ENCODE assay signal across 19 cellular contexts in the genomic region with DNA sequence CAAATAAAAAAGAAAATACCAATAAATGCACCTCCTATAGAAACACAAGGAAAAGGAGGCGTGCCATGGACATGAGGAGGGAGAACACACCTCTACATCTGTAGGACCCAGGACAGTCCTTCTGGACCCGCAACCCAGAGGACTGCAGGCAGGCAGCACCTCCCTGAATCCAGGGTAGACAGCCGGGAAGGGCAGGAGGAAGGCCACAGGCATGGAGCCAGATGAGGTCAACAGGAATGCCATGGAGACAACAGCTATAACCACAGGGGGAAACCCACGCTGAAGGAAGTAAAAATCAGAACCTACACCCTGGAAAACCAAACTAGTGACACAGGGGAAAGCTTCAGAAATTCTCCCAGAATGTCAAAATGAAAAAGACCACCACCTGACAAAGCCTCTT.
"Had no signal": no experiment of that assay in that cellular context is flagged by ENCODE, and none has a peak within 500 bp of the region (broad histone marks: within the 10 kb centered on the region; RNA-seq: fewer than 3 reads in every experiment).

No MANE protein-coding gene starts in this region.

- H3K27me3 ChIP-seq: tibial artery, vagina had no signal

- H3K27ac ChIP-seq: epithelial cell of prostate, lower lobe of right lung, tibial artery, vagina had no signal

- H3K4me3 ChIP-seq: lower lobe of right lung, tibial artery, vagina had no signal

- H3K4me1 Mint-ChIP-seq: activated CD4-positive, alpha-beta T cell treated with anti-CD3 and anti-CD28 coated beads for 36 hours; central memory CD8-positive, alpha-beta T cell; T-helper 17 cell had no signal

- H3K27me3 Mint-ChIP-seq: central memory CD8-positive, alpha-beta T cell; T-helper 17 cell had no signal

- H3K36me3 Mint-ChIP-seq: brain had no signal

- DNase-seq: activated CD4-positive, alpha-beta T cell treated with anti-CD3 and anti-CD28 coated beads for 36 hours; activated CD8-positive, alpha-beta memory T cell treated with anti-CD3 and anti-CD28 coated beads, Interleukin-2, amount 50 U/mL, for 4 hours; activated CD8-positive, alpha-beta T cell treated with anti-CD3 and anti-CD28 coated beads, Interleukin-2, amount 10 ng/mL, durations not matched to agents 7 days and 5 days; activated gamma-delta T cell; activated T-cell treated with anti-CD3 and anti-CD28 coated beads, Interleukin-2, amount 50 U/mL, for 72 hours; cortex of kidney; effector memory CD4-positive, alpha-beta T cell; hippocampal formation; lower lobe of right lung; nephron progenitor cell; occipital lobe; stimulated activated naive CD4-positive, alpha-beta T cell; T-helper 17 cell; tibial artery had no signal

- H3K4me1 ChIP-seq: lower lobe of right lung, tibial artery, vagina had no signal

- H3K9me3 ChIP-seq: vagina had no signal

- ATAC-seq: activated CD4-positive, alpha-beta T cell treated with anti-CD3 and anti-CD28 coated beads for 36 hours; activated CD8-positive, alpha-beta T cell treated with anti-CD3 and anti-CD28 coated beads, Interleukin-2, amount 10 ng/mL, durations not matched to agents 7 days and 5 days; activated naive CD4-positive, alpha-beta T cell treated with anti-CD3 and anti-CD28 coated beads, Interleukin-2, amount 50 U/mL, for 72 hours; activated T-cell treated with anti-CD3 and anti-CD28 coated beads, Interleukin-2, amount 50 U/mL, for 72 hours; lower lobe of right lung; T-helper 17 cell had no signal

- H3K27ac Mint-ChIP-seq: activated CD4-positive, alpha-beta T cell treated with anti-CD3 and anti-CD28 coated beads for 36 hours; activated CD8-positive, alpha-beta T cell treated with anti-CD3 and anti-CD28 coated beads, Interleukin-2, amount 10 ng/mL, durations not matched to agents 7 days and 5 days; activated naive CD4-positive, alpha-beta T cell treated with anti-CD3 and anti-CD28 coated beads, Interleukin-2, amount 50 U/mL, for 72 hours; activated T-cell treated with anti-CD3 and anti-CD28 coated beads, Interleukin-2, amount 50 U/mL, for 72 hours; brain; nephron progenitor cell; T-helper 17 cell had no signal

- H3K4me3 Mint-ChIP-seq: activated CD4-positive, alpha-beta T cell treated with anti-CD3 and anti-CD28 coated beads for 36 hours; activated CD8-positive, alpha-beta T cell treated with anti-CD3 and anti-CD28 coated beads, Interleukin-2, amount 10 ng/mL, durations not matched to agents 7 days and 5 days; activated T-cell treated with anti-CD3 and anti-CD28 coated beads, Interleukin-2, amount 50 U/mL, for 72 hours; brain; central memory CD8-positive, alpha-beta T cell; nephron progenitor cell; T-helper 17 cell had no signal

- H3K36me3 ChIP-seq: lower lobe of right lung, tibial artery, vagina had no signal
